ENCODE assay signal across 1 cellular context in the genomic region with DNA sequence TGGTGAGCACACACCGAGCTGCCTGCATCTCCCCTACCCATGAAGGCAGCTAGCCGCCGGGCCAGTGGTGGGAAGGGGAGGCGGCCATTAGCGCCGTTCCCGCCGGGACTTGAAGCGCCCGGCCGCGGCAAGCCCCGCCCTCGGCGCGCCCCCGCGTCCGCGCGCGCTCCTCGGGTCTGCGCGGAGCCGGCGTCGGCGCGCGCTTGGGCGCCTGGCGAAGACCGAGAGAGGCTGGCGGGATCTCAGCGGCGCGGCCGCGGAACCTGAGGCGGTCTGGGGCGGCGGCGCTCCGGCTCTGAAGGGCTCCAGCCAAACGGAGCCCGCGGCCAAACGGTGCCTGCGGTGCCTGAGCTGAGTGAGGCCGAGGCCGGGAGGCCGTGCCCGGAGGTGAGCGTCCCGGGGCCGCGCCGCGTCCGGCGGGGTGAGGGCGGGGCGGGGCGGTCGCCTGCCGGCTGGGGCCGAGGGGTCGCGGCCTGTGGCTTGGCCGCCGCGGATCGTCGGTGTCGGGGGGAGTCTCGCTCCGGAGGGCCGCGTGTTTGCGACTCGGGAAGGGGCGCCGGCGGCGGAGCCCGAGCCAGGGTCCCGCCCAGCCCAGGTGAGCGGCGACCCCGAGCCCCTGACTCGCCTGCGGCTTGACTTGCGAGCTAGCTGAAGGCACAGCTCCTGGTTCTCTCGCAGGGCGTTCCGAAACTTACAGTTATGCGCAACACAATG.
TF ChIP-seq lines count a peak whose summit lies in the region.

A gene with protein sequence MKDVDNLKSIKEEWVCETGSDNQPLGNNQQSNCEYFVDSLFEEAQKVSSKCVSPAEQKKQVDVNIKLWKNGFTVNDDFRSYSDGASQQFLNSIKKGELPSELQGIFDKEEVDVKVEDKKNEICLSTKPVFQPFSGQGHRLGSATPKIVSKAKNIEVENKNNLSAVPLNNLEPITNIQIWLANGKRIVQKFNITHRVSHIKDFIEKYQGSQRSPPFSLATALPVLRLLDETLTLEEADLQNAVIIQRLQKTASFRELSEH (plus strand): TSS at position 202 of the 714 bp plus-strand sequence. CDS start 17,852 bp downstream, outside the sequence.

TF ChIP-seq in HepG2, 621 proteins besides CTCF, POLR2A, EP300 and RAD21 (continued from another document and continues in another):
- TF ChIP-seq, protein P1, sequence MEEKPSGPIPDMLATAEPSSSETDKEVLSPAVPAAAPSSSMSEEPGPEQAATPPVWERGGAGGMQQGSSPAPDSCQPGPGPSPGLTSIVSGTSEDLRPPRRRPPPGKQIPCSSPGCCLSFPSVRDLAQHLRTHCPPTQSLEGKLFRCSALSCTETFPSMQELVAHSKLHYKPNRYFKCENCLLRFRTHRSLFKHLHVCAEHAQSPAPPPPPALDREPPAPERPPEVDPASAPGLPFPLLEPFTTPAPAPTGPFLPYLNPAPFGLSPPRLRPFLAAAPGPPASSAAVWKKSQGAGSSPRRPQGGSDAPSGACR (CRISPR knock-in tag; IDR thresholded peaks at IDR 0.05), result no peak
- TF ChIP-seq, protein P2, sequence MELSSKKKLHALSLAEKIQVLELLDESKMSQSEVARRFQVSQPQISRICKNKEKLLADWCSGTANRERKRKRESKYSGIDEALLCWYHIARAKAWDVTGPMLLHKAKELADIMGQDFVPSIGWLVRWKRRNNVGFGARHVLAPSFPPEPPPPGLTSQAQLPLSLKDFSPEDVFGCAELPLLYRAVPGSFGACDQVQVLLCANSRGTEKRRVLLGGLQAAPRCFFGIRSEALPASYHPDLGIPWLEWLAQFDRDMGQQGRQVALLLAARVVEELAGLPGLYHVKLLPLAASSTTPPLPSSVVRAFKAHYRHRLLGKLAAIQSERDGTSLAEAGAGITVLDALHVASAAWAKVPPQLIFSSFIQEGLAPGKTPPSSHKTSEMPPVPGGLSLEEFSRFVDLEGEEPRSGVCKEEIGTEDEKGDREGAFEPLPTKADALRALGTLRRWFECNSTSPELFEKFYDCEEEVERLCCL (CRISPR knock-in tag; IDR thresholded peaks at IDR 0.05; ENCODE audit: borderline replicate concordance), result no peak
- TF ChIP-seq ZNF275 (CRISPR knock-in tag; IDR thresholded peaks at IDR 0.05; ENCODE audit: borderline replicate concordance) (no peak), DMAP1 (CRISPR knock-in tag; IDR thresholded peaks at IDR 0.05) (no peak), ZFP37 (CRISPR knock-in tag; IDR thresholded peaks at IDR 0.05; ENCODE audit: borderline replicate concordance) (no peak), ZNF530 (CRISPR knock-in tag; IDR thresholded peaks at IDR 0.05; ENCODE audit: low read depth) (no peak), STAG1 (CRISPR knock-in tag; IDR thresholded peaks at IDR 0.05) (no peak), TAF1 (CRISPR knock-in tag; IDR thresholded peaks at IDR 0.05) (peak; percentile 58), NFIC (IDR thresholded peaks at IDR 0.05; ENCODE audit: low read length) (no peak; the same call in 1 of the 2 replicates), MED8 (CRISPR knock-in tag; IDR thresholded peaks at IDR 0.05; ENCODE audit: insufficient replicate concordance) (peak; percentile 39), ZNF24 (IDR thresholded peaks at IDR 0.05) (0 out of 2 replicates have a peak, but pooled peaks have one; percentile 28), BCL6 (CRISPR knock-in tag; IDR thresholded peaks at IDR 0.05) (no peak; the same call in 1 of the 2 replicates), ZNF205 (CRISPR knock-in tag; IDR thresholded peaks at IDR 0.05) (no peak), ZNF691 (CRISPR knock-in tag; IDR thresholded peaks at IDR 0.05; ENCODE audit: borderline replicate concordance, low read depth) (no peak), ZNF772 (CRISPR knock-in tag; IDR thresholded peaks at IDR 0.05) (no peak; the same call in 1 of the 2 replicates), ZNF263 (CRISPR knock-in tag; IDR thresholded peaks at IDR 0.05) (peak; percentile 54), NFATC3 (CRISPR knock-in tag; IDR thresholded peaks at IDR 0.05) (0 out of 2 replicates have a peak, but pooled peaks have one; percentile 12), KAT7 (CRISPR knock-in tag; IDR thresholded peaks at IDR 0.05; ENCODE audit: borderline replicate concordance) (peak; percentile 56; the same call in 1 of the 2 replicates), ZNF343 (CRISPR knock-in tag; IDR thresholded peaks at IDR 0.05) (0 out of 2 replicates have a peak, but pooled peaks have one; percentile 26), PAWR (CRISPR knock-in tag; IDR thresholded peaks at IDR 0.05; ENCODE audit: borderline replicate concordance) (no peak), ZNF550 (CRISPR knock-in tag; IDR thresholded peaks at IDR 0.05; ENCODE audit: borderline replicate concordance) (no peak), ZBTB33 (CRISPR knock-in tag; IDR thresholded peaks at IDR 0.05) (no peak), SP5 (CRISPR knock-in tag; IDR thresholded peaks at IDR 0.05; ENCODE audit: borderline replicate concordance, low read depth) (no peak; the same call in 1 of the 2 replicates), NR1H2 (CRISPR knock-in tag; IDR thresholded peaks at IDR 0.05; ENCODE audit: borderline replicate concordance, low read depth) (peak; percentile 43), MLXIP (CRISPR knock-in tag; IDR thresholded peaks at IDR 0.05; ENCODE audit: borderline replicate concordance) (no peak; the same call in 1 of the 2 replicates), CBFB (CRISPR knock-in tag; IDR thresholded peaks at IDR 0.05) (no peak), ZNF546 (CRISPR knock-in tag; conservative IDR thresholded peaks at IDR 0.05) (no peak; the same call in 1 of the 2 replicates), ZNF230 (CRISPR knock-in tag; IDR thresholded peaks at IDR 0.05) (no peak), YEATS2 (CRISPR knock-in tag; IDR thresholded peaks at IDR 0.05; ENCODE audit: borderline replicate concordance) (no peak), KDM6A (CRISPR knock-in tag; IDR thresholded peaks at IDR 0.05; ENCODE audit: low read depth) (no peak), DNMT3B (CRISPR knock-in tag; conservative IDR thresholded peaks at IDR 0.05) (no peak; the same call in 1 of the 2 replicates), MED1 (CRISPR knock-in tag; IDR thresholded peaks at IDR 0.05) (peak; percentile 54), ZNF580 (CRISPR knock-in tag; IDR thresholded peaks at IDR 0.05; ENCODE audit: borderline replicate concordance, low read depth) (no peak), RBM39 (IDR thresholded peaks at IDR 0.05; ENCODE audit: low read depth, low read length, poor library complexity, severe bottlenecking) (no peak), CCAR2 (optimal IDR thresholded peaks at IDR 0.05; ENCODE audit: low read depth, low read length) (no peak), GLI4 (CRISPR knock-in tag; IDR thresholded peaks at IDR 0.05; ENCODE audit: borderline replicate concordance) (no peak), HIC2 (CRISPR knock-in tag; IDR thresholded peaks at IDR 0.05; ENCODE audit: low read depth) (0 out of 2 replicates have a peak, but pooled peaks have one; percentile 8), ATF2 (CRISPR knock-in tag; IDR thresholded peaks at IDR 0.05) (no peak), ZFX (CRISPR knock-in tag; IDR thresholded peaks at IDR 0.05; ENCODE audit: low read depth) (peak; percentile 96)
- TF ChIP-seq, protein P3, sequence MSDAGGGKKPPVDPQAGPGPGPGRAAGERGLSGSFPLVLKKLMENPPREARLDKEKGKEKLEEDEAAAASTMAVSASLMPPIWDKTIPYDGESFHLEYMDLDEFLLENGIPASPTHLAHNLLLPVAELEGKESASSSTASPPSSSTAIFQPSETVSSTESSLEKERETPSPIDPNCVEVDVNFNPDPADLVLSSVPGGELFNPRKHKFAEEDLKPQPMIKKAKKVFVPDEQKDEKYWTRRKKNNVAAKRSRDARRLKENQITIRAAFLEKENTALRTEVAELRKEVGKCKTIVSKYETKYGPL (CRISPR knock-in tag; IDR thresholded peaks at IDR 0.05), result peak; percentile 54; the same call in 1 of the 2 replicates
- TF ChIP-seq, protein P4, sequence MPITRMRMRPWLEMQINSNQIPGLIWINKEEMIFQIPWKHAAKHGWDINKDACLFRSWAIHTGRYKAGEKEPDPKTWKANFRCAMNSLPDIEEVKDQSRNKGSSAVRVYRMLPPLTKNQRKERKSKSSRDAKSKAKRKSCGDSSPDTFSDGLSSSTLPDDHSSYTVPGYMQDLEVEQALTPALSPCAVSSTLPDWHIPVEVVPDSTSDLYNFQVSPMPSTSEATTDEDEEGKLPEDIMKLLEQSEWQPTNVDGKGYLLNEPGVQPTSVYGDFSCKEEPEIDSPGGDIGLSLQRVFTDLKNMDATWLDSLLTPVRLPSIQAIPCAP (CRISPR knock-in tag; IDR thresholded peaks at IDR 0.05; ENCODE audit: low read depth), result no peak
- TF ChIP-seq, protein P5, sequence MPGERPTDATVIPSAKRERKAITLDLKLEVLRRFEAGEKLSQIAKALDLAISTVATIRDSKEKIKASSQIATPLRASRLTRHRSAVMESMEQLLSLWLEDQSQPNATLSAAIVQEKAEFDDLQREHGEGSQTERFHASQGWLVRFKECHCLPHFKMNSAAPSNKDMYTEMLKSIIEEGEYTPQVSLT (CRISPR knock-in tag; IDR thresholded peaks at IDR 0.05; ENCODE audit: borderline replicate concordance, low read depth), result 0 out of 2 replicates have a peak, but pooled peaks have one; percentile 58
